8 cellular contexts compared by ENCODE assay signal in the genomic region with DNA sequence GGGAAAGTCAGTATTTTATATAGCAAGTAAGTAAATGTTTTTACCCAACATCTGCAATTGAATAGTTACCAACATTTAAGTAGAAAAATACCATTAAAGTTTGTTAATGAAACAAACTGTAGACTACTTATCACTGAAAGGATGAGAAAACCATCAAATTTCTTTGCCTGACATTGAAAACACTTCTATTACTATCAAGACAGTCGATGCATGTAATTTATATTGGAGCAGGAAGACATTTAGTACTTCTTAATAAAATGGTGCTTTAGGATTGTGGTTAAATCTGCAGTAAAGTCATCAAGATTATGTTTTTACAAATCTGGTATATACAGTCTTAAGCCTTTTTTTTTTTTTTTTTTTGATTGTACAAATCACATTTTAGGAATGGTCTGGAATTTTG. TPM values are rescaled to one million over a fixed set of nuclear protein-coding genes. Genes with fewer than 3 reads are reported as not detected.
A peak's percentile ranks its signal among the peaks of the same experiment; 100 is the strongest.
DNase-seq lines count a peak whose midpoint lies in the region; ATAC-seq and TF ChIP-seq lines count a peak whose summit lies in the region.

No MANE protein-coding gene starts in this region.

- no peak for ATAC-seq in naive thymus-derived CD8-positive, alpha-beta T cell

- H3K4me1 Mint-ChIP-seq in chondrocyte (ENCODE audit: low read depth) = peaks cover 46% of the 10 kb centered on the region
- peaks cover 36 to 70% (median 55%) of the 10 kb centered on the region in 4 donors for H3K4me1 Mint-ChIP-seq in naive thymus-derived CD8-positive, alpha-beta T cell

- peak overlapping the region; percentile 89 for H3K4me3 Mint-ChIP-seq in chondrocyte (ENCODE audit: unreplicated experiment)
- peak overlapping the region; percentile 77 to 98 (median 95) for H3K4me3 Mint-ChIP-seq in naive thymus-derived CD8-positive, alpha-beta T cell

- peak overlapping the region; percentile 72 for H3K4me3 ChIP-seq in AG10803 (ENCODE audit: low read length)
- H3K4me3 ChIP-seq in LNCaP clone FGC (ENCODE audit: low read depth, low read length) = peak overlapping the region; percentile 69

- H3K27me3 Mint-ChIP-seq in chondrocyte (ENCODE audit: low read depth) = no peaks in the 10 kb centered on the region
- H3K27me3 Mint-ChIP-seq in naive thymus-derived CD8-positive, alpha-beta T cell = no peaks in the 10 kb centered on the region

- TF ChIP-seq CTCF in AG10803 (conservative IDR thresholded peaks at IDR 0.05; ENCODE audit: low read length) (no peak), LNCaP clone FGC (IDR thresholded peaks at IDR 0.05; ENCODE audit: control insufficient read depth, extremely low read depth, insufficient read depth) (no peak), chondrocyte (IDR thresholded peaks at IDR 0.05) (no peak)

- POLR2A ChIA-PET in naive thymus-derived CD8-positive, alpha-beta T cell (lab: Charles Lee) = interaction anchor here (1.2 to 20.3 kb wide), 9 partner anchors 8 to 79 kb away, joined by 3 to 681 read pairs (median 189); a partner anchor contains a TSS

- peaks cover 33% of the 10 kb centered on the region for H3K36me3 Mint-ChIP-seq in chondrocyte (ENCODE audit: low read depth)
- H3K36me3 Mint-ChIP-seq in naive thymus-derived CD8-positive, alpha-beta T cell = peaks cover 34 to 72% (median 51%) of the 10 kb centered on the region in 3 donors

- H3K9me3 Mint-ChIP-seq in chondrocyte (ENCODE audit: low read depth) = no peaks in the 10 kb centered on the region
- H3K9me3 Mint-ChIP-seq in naive thymus-derived CD8-positive, alpha-beta T cell = peaks cover 0 to 6% (median 0%) of the 10 kb centered on the region in 9 donors

- DNase-seq in AG10803 (ENCODE audit: low read depth) (no peak), LNCaP clone FGC (ENCODE audit: low read depth) (no peak), chondrocyte (ENCODE audit: low spot score) (no peak), NCI-H2196 (lab: John Stamatoyannopoulos, UW; ENCODE audit: unreplicated experiment) (no peak), COLO829 (ENCODE audit: low spot score) (no peak), COLO668 (lab: John Stamatoyannopoulos, UW; ENCODE audit: unreplicated experiment) (no peak), GM19238 (ENCODE audit: insufficient read length, low spot score) (no peak)
- DNase-seq in naive thymus-derived CD8-positive, alpha-beta T cell = peak in 1 of 10 donors; percentile 6

- H3K27ac Mint-ChIP-seq in chondrocyte (ENCODE audit: unreplicated experiment) = peak overlapping the region; percentile 99
- peak overlapping the region; percentile 51 to 99 (median 98) for H3K27ac Mint-ChIP-seq in naive thymus-derived CD8-positive, alpha-beta T cell

RNA-seq across cellular contexts. Expression of a gene that starts 13.9 kb away (rescaled TPM):
- 59.7 to 83.0 TPM (median 61.2 TPM) in 3 replicates for total RNA-seq in chondrocyte
- total RNA-seq in naive thymus-derived CD8-positive, alpha-beta T cell = 100 to 1,000 TPM; 415 to 427 TPM
- polyA plus RNA-seq in naive thymus-derived CD8-positive, alpha-beta T cell = 100 to 1,000 TPM in 1 of 3 donors, 10 to 100 TPM in 2; 53.1 to 101 (median 68.1) TPM
